In genomic region chr4:71607780-71608673, GRCh38 we compare ENCODE assay signal across 12 cellular contexts.
DNase-seq lines count a peak whose midpoint lies in the region; ATAC-seq and TF ChIP-seq lines count a peak whose summit lies in the region.
"Had no signal": no experiment of that assay in that cellular context is flagged by ENCODE, and none has a peak within 500 bp of the region (broad histone marks: within the 10 kb centered on the region; RNA-seq: fewer than 3 reads in every experiment).

No MANE protein-coding gene starts in this region.

- no peaks in the 10 kb centered on the region for H3K9me3 ChIP-seq in MM.1S (replicated peaks; ENCODE audit: insufficient read depth, low read length)
- H3K9me3 ChIP-seq: uterus had no signal

- H4K20me1 ChIP-seq in MM.1S (ENCODE audit: insufficient read depth, low read length): no peaks in the 10 kb centered on the region

- H3K4me1 ChIP-seq in MM.1S (ENCODE audit: low read length): peaks cover 22% of the 10 kb centered on the region; the same call in 1 of the 2 replicates
- H3K4me1 ChIP-seq: uterus had no signal

- 0 out of 2 replicates have a peak, but pooled peaks cover 5% of the 10 kb centered on the region for H3F3A ChIP-seq in MM.1S (ENCODE audit: insufficient read depth, low read length)

- no peak overlapping the region for H2AFZ ChIP-seq in MM.1S (ENCODE audit: low read length)

- CTCF ChIA-PET in activated CD8-positive, alpha-beta memory T cell treated with anti-CD3 and anti-CD28 coated beads, Interleukin-2, amount 10 ng/mL, durations not matched to agents 7 days and 5 days (lab: Charles Lee): no interaction called here
- CTCF ChIA-PET in activated CD8-positive, alpha-beta T cell treated with anti-CD3 and anti-CD28 coated beads, Interleukin-2, amount 10 ng/mL, durations not matched to agents 7 days and 5 days (lab: Charles Lee): no interaction called here

- H3K9me3 Mint-ChIP-seq in osteocyte (ENCODE audit: unreplicated experiment): peaks cover 12% of the 10 kb centered on the region
- H3K9me3 Mint-ChIP-seq in activated CD8-positive, alpha-beta memory T cell treated with anti-CD3 and anti-CD28 coated beads, Interleukin-2, amount 10 ng/mL, durations not matched to agents 7 days and 5 days (ENCODE audit: low read depth): peaks cover 3% of the 10 kb centered on the region
- H3K9me3 Mint-ChIP-seq in activated CD8-positive, alpha-beta T cell treated with anti-CD3 and anti-CD28 coated beads, Interleukin-2, amount 10 ng/mL, durations not matched to agents 7 days and 5 days (ENCODE audit: insufficient read depth): no peaks in the 10 kb centered on the region

- POLR2A ChIA-PET in activated CD8-positive, alpha-beta T cell treated with anti-CD3 and anti-CD28 coated beads, Interleukin-2, amount 10 ng/mL, durations not matched to agents 7 days and 5 days (lab: Charles Lee): no interaction called here

- H3K36me3 Mint-ChIP-seq in osteocyte (ENCODE audit: unreplicated experiment): peaks cover 5% of the 10 kb centered on the region
- no peaks in the 10 kb centered on the region for H3K36me3 Mint-ChIP-seq in activated CD8-positive, alpha-beta memory T cell treated with anti-CD3 and anti-CD28 coated beads, Interleukin-2, amount 10 ng/mL, durations not matched to agents 7 days and 5 days
- no peaks in the 10 kb centered on the region for H3K36me3 Mint-ChIP-seq in activated CD8-positive, alpha-beta T cell treated with anti-CD3 and anti-CD28 coated beads, Interleukin-2, amount 10 ng/mL, durations not matched to agents 7 days and 5 days (ENCODE audit: low read depth)

- H3K4me1 Mint-ChIP-seq in osteocyte (ENCODE audit: unreplicated experiment): peaks cover 52% of the 10 kb centered on the region
- no peaks in the 10 kb centered on the region for H3K4me1 Mint-ChIP-seq in activated CD8-positive, alpha-beta memory T cell treated with anti-CD3 and anti-CD28 coated beads, Interleukin-2, amount 10 ng/mL, durations not matched to agents 7 days and 5 days
- no peaks in the 10 kb centered on the region for H3K4me1 Mint-ChIP-seq in activated CD8-positive, alpha-beta T cell treated with anti-CD3 and anti-CD28 coated beads, Interleukin-2, amount 10 ng/mL, durations not matched to agents 7 days and 5 days (ENCODE audit: low read depth)
- H3K4me1 Mint-ChIP-seq: activated CD4-positive, alpha-beta T cell treated with anti-CD3 and anti-CD28 coated beads for 36 hours had no signal

- no peak overlapping the region for H3K4me3 ChIP-seq in MM.1S (ENCODE audit: low read length)
- no peak overlapping the region for H3K4me3 ChIP-seq in choroid plexus epithelial cell (ENCODE audit: low read depth, low read length)
- H3K4me3 ChIP-seq: uterus had no signal

- H3K79me2 ChIP-seq in MM.1S (ENCODE audit: low read length): no peaks in the 10 kb centered on the region

- H3K27me3 Mint-ChIP-seq in osteocyte (ENCODE audit: unreplicated experiment): no peaks in the 10 kb centered on the region
- H3K27me3 Mint-ChIP-seq in activated CD8-positive, alpha-beta memory T cell treated with anti-CD3 and anti-CD28 coated beads, Interleukin-2, amount 10 ng/mL, durations not matched to agents 7 days and 5 days: no peaks in the 10 kb centered on the region
- H3K27me3 Mint-ChIP-seq in activated CD8-positive, alpha-beta T cell treated with anti-CD3 and anti-CD28 coated beads, Interleukin-2, amount 10 ng/mL, durations not matched to agents 7 days and 5 days (ENCODE audit: low read depth): peaks cover 4% of the 10 kb centered on the region

- no peak for ATAC-seq in activated CD8-positive, alpha-beta memory T cell treated with anti-CD3 and anti-CD28 coated beads, Interleukin-2, amount 10 ng/mL, durations not matched to agents 7 days and 5 days
- no peak for ATAC-seq in GM18511 (IDR thresholded peaks at IDR 0.05; ENCODE audit: unreplicated experiment)
- ATAC-seq in activated CD8-positive, alpha-beta T cell treated with anti-CD3 and anti-CD28 coated beads, Interleukin-2, amount 10 ng/mL, durations not matched to agents 7 days and 5 days: no peak
- ATAC-seq: activated CD4-positive, alpha-beta T cell treated with anti-CD3 and anti-CD28 coated beads for 36 hours had no signal

- peak overlapping the region; percentile 19 for H3K4me3 Mint-ChIP-seq in osteocyte (ENCODE audit: unreplicated experiment)
- no peak overlapping the region for H3K4me3 Mint-ChIP-seq in activated CD8-positive, alpha-beta memory T cell treated with anti-CD3 and anti-CD28 coated beads, Interleukin-2, amount 10 ng/mL, durations not matched to agents 7 days and 5 days
- no peak overlapping the region for H3K4me3 Mint-ChIP-seq in activated CD8-positive, alpha-beta T cell treated with anti-CD3 and anti-CD28 coated beads, Interleukin-2, amount 10 ng/mL, durations not matched to agents 7 days and 5 days
- H3K4me3 Mint-ChIP-seq: activated CD4-positive, alpha-beta T cell treated with anti-CD3 and anti-CD28 coated beads for 36 hours had no signal

- peak overlapping the region; percentile 34; the same call in 1 of the 2 replicates for H3K27ac ChIP-seq in MM.1S (ENCODE audit: low read length)
- H3K27ac ChIP-seq: uterus had no signal

- no peak overlapping the region for H3K9ac ChIP-seq in MM.1S (ENCODE audit: low read length)

- DNase-seq in ELR (ENCODE audit: low read depth): peak; percentile 76
- DNase-seq in MM.1S: no peak
- DNase-seq in choroid plexus epithelial cell (ENCODE audit: low read depth): peak; percentile 7
- DNase-seq in osteocyte (ENCODE audit: extremely low spot score, unreplicated experiment): no peak
- DNase-seq in T1000 (lab: John Stamatoyannopoulos, UW): no peak
- DNase-seq in activated CD8-positive, alpha-beta memory T cell treated with anti-CD3 and anti-CD28 coated beads, Interleukin-2, amount 10 ng/mL, durations not matched to agents 7 days and 5 days: no peak
- DNase-seq in activated CD8-positive, alpha-beta T cell treated with anti-CD3 and anti-CD28 coated beads, Interleukin-2, amount 10 ng/mL, durations not matched to agents 7 days and 5 days: no peak
- DNase-seq: activated CD4-positive, alpha-beta T cell treated with anti-CD3 and anti-CD28 coated beads for 36 hours; DND-41; NCI-H187 treated with DMSO at 0.1 percent for 48 hours; uterus had no signal

- H3K4me2 ChIP-seq in MM.1S (ENCODE audit: low read depth, low read length): no peak overlapping the region

- H3K27me3 ChIP-seq in MM.1S (replicated peaks; ENCODE audit: insufficient read depth, low read length): no peaks in the 10 kb centered on the region
- H3K27me3 ChIP-seq: uterus had no signal

- H3K9me2 ChIP-seq in MM.1S (replicated peaks; ENCODE audit: insufficient read depth, low read length): no peaks in the 10 kb centered on the region

- H3K36me3 ChIP-seq in MM.1S (replicated peaks; ENCODE audit: insufficient read depth, low read length): no peaks in the 10 kb centered on the region
- H3K36me3 ChIP-seq: uterus had no signal

- peak overlapping the region; percentile 73 for H3K27ac Mint-ChIP-seq in osteocyte (ENCODE audit: unreplicated experiment)
- H3K27ac Mint-ChIP-seq in activated CD8-positive, alpha-beta memory T cell treated with anti-CD3 and anti-CD28 coated beads, Interleukin-2, amount 10 ng/mL, durations not matched to agents 7 days and 5 days: no peak overlapping the region
- H3K27ac Mint-ChIP-seq in activated CD8-positive, alpha-beta T cell treated with anti-CD3 and anti-CD28 coated beads, Interleukin-2, amount 10 ng/mL, durations not matched to agents 7 days and 5 days: no peak overlapping the region
- H3K27ac Mint-ChIP-seq: activated CD4-positive, alpha-beta T cell treated with anti-CD3 and anti-CD28 coated beads for 36 hours had no signal

- TF ChIP-seq CTCF in MM.1S (IDR thresholded peaks at IDR 0.05; ENCODE audit: low read length) (no peak), choroid plexus epithelial cell (conservative IDR thresholded peaks at IDR 0.05; ENCODE audit: low read depth, low read length) (no peak), osteocyte (IDR thresholded peaks at IDR 0.05) (no peak)

Comparison
In these comparisons a context has a peak if more than half of its experiments do, and no peak if none do; other contexts are left out.
1. DNase-seq: peak in ELR (single experiment) and choroid plexus epithelial cell (single experiment); none in MM.1S (single experiment), osteocyte (single experiment), T1000 (single experiment), activated CD8-positive, alpha-beta memory T cell treated with anti-CD3 and anti-CD28 coated beads, Interleukin-2, amount 10 ng/mL, durations not matched to agents 7 days and 5 days (single experiment) and activated CD8-positive, alpha-beta T cell treated with anti-CD3 and anti-CD28 coated beads, Interleukin-2, amount 10 ng/mL, durations not matched to agents 7 days and 5 days (single experiment).